ENCODE assay signal across 8 cellular contexts in genomic region chr11:115127790-115128189, GRCh38.
"Had no signal": no experiment of that assay in that cellular context is flagged by ENCODE, and none has a peak within 500 bp of the region (broad histone marks: within the 10 kb centered on the region; RNA-seq: fewer than 3 reads in every experiment).

No MANE protein-coding gene starts in this region.

- H3K4me3 Mint-ChIP-seq: HFFc6 had no signal

- H3K27ac Mint-ChIP-seq: HFFc6, IgD-negative memory B cell had no signal

- H3K4me1 ChIP-seq: HAP-1 had no signal

- DNase-seq: GM23248, GOT3, H7, HFFc6 had no signal

- H3K36me3 ChIP-seq: HAP-1 had no signal

- ATAC-seq: HepG2 had no signal

- H3K27ac ChIP-seq: GM23248, HL-60 had no signal

- H3K36me3 Mint-ChIP-seq: IgD-negative memory B cell had no signal

- H3K4me3 ChIP-seq: GM23248, HAP-1 had no signal

- H3K9me3 ChIP-seq: HAP-1 had no signal
